8 cellular contexts compared by ENCODE assay signal in genomic region chr3:14401692-14402303, GRCh38. TPM values are rescaled to one million over a fixed set of nuclear protein-coding genes. Genes with fewer than 3 reads are reported as not detected.
DNase-seq lines count a peak whose midpoint lies in the region; ATAC-seq and TF ChIP-seq lines count a peak whose summit lies in the region.

No MANE protein-coding gene starts in this region.

- ATAC-seq in CD4-positive, CD25-positive, alpha-beta regulatory T cell (ENCODE audit: low read depth in 2 of 2): no peak
- no peak for ATAC-seq in GM18519 (IDR thresholded peaks at IDR 0.05; ENCODE audit: low FRiP score, unreplicated experiment)

- peaks cover 7% of the 10 kb centered on the region for H3K36me3 ChIP-seq in CD4-positive, CD25-positive, alpha-beta regulatory T cell (ENCODE audit: control insufficient read depth, insufficient read depth, low read length)
- H3K36me3 ChIP-seq in ectodermal cell (ENCODE audit: control insufficient read depth, insufficient read depth, low read length): no peaks in the 10 kb centered on the region

- H3K4me1 Mint-ChIP-seq in CD4-positive, CD25-positive, alpha-beta regulatory T cell: peaks cover 16 to 59% (median 36%) of the 10 kb centered on the region in 4 donors
- H3K4me1 Mint-ChIP-seq in nephron progenitor cell: peaks cover 71% of the 10 kb centered on the region

- DNase-seq in CD4-positive, CD25-positive, alpha-beta regulatory T cell: no peak
- no peak for DNase-seq in LNCaP clone FGC (ENCODE audit: low read depth)
- DNase-seq in nephron progenitor cell: no peak
- no peak for DNase-seq in midbrain (lab: John Stamatoyannopoulos, UW)
- DNase-seq in DMS153 treated with DMSO at 0.1 percent for 48 hours (lab: John Stamatoyannopoulos, UW; ENCODE audit: unreplicated experiment): no peak
- DNase-seq in stimulated activated CD4-positive, alpha-beta T cell treated with anti-CD3 and anti-CD28 coated beads, Interleukin-15, amount 100 ng/mL, for 24 hours: no peak

- no peaks in the 10 kb centered on the region for H3K27me3 ChIP-seq in CD4-positive, CD25-positive, alpha-beta regulatory T cell (ENCODE audit: control insufficient read depth, insufficient read depth, low read length)
- peaks cover 3% of the 10 kb centered on the region for H3K27me3 ChIP-seq in ectodermal cell (ENCODE audit: control insufficient read depth, insufficient read depth, low read length, poor library complexity, severe bottlenecking)

- H3K4me3 Mint-ChIP-seq in CD4-positive, CD25-positive, alpha-beta regulatory T cell: peak overlapping the region; percentile 96 to 100 (median 97)
- peak overlapping the region; percentile 100 for H3K4me3 Mint-ChIP-seq in nephron progenitor cell

- H3K27ac Mint-ChIP-seq in CD4-positive, CD25-positive, alpha-beta regulatory T cell: peak overlapping the region; percentile 79 to 100 (median 96)
- no peak overlapping the region for H3K27ac Mint-ChIP-seq in nephron progenitor cell

- no peaks in the 10 kb centered on the region for H3K9me3 Mint-ChIP-seq in CD4-positive, CD25-positive, alpha-beta regulatory T cell
- no peaks in the 10 kb centered on the region for H3K9me3 Mint-ChIP-seq in nephron progenitor cell

- H3K9me3 ChIP-seq in CD4-positive, CD25-positive, alpha-beta regulatory T cell (ENCODE audit: control insufficient read depth in 2 of 2, low read length in 2 of 2): no peaks in the 10 kb centered on the region
- H3K9me3 ChIP-seq in ectodermal cell (ENCODE audit: control insufficient read depth, low read length): no peaks in the 10 kb centered on the region

- TF ChIP-seq CTCF in LNCaP clone FGC (IDR thresholded peaks at IDR 0.05; ENCODE audit: control insufficient read depth, extremely low read depth, insufficient read depth) (no peak), nephron progenitor cell (IDR thresholded peaks at IDR 0.05) (no peak)

- WGBS in ectodermal cell, 2 experiments: 50 to 51% methylated on average over 22 of the region's 22 CpGs

- H3K4me3 ChIP-seq in CD4-positive, CD25-positive, alpha-beta regulatory T cell (ENCODE audit: low read depth, low read length): peak overlapping the region; percentile 55
- H3K4me3 ChIP-seq in LNCaP clone FGC (ENCODE audit: low read depth, low read length) (peak overlapping the region; percentile 64), ectodermal cell (ENCODE audit: insufficient read depth, low read depth, low read length) (peak overlapping the region; percentile 89)

- H3K36me3 Mint-ChIP-seq in CD4-positive, CD25-positive, alpha-beta regulatory T cell: peaks cover 10% of the 10 kb centered on the region
- H3K36me3 Mint-ChIP-seq in nephron progenitor cell (ENCODE audit: low read depth): peaks cover 5% of the 10 kb centered on the region

- H3K27ac ChIP-seq in CD4-positive, CD25-positive, alpha-beta regulatory T cell (ENCODE audit: insufficient read depth, low read length, poor library complexity, severe bottlenecking): peak overlapping the region; percentile 92
- no peak overlapping the region for H3K27ac ChIP-seq in ectodermal cell (ENCODE audit: insufficient read depth, low read depth, low read length, poor library complexity, severe bottlenecking)

- H3K27me3 Mint-ChIP-seq in CD4-positive, CD25-positive, alpha-beta regulatory T cell: no peaks in the 10 kb centered on the region
- peaks cover 20% of the 10 kb centered on the region for H3K27me3 Mint-ChIP-seq in nephron progenitor cell (ENCODE audit: low read depth, poor library complexity)

- peaks cover 54% of the 10 kb centered on the region for H3K4me1 ChIP-seq in CD4-positive, CD25-positive, alpha-beta regulatory T cell (ENCODE audit: control insufficient read depth, insufficient read depth, low read length, poor library complexity, severe bottlenecking)
- H3K4me1 ChIP-seq in ectodermal cell (ENCODE audit: control insufficient read depth, insufficient read depth, low read length): peaks cover 12% of the 10 kb centered on the region

RNA-seq across cellular contexts. Expression of gene SLC6A6, which starts 0.6 kb away (rescaled TPM):
- 73.3 TPM for total RNA-seq in CD4-positive, CD25-positive, alpha-beta regulatory T cell
- polyA plus RNA-seq in CD4-positive, CD25-positive, alpha-beta regulatory T cell: 10 to 100 TPM in 1 of 4 donors, 1 to 10 TPM in 3; 6.9 to 12.9 (median 8.2) TPM
- 33.5 TPM for polyA plus RNA-seq in ectodermal cell (2013, experiment 1 of 4)
- 33.2 TPM for polyA plus RNA-seq in ectodermal cell (2013, experiment 2 of 4)
- polyA plus RNA-seq in ectodermal cell (2013, experiment 3 of 4): 25.3 TPM
- 26.1 TPM for polyA plus RNA-seq in ectodermal cell (2013, experiment 4 of 4)
